ENCODE assay signal across 8 cellular contexts in the genomic region with DNA sequence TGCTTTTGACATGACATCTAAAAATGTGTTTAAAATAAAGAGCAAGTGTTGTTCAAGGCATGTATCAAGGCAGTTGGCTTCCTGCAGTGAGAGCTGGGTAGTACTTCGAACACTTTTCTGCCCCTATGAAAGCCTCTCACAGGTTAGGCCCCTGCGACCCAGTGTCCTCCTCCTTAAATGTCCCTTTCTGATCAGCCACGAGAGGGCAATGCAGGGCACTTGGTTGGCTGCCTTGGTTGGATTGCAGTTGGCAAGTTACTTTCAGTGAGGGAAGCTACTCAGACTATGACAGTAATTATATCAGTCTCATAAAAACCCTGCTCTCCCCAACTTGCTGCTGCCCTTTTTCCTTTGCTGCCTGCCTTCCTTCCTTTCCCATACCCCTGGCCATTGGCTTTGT.
DNase-seq lines count a peak whose midpoint lies in the region; ATAC-seq and TF ChIP-seq lines count a peak whose summit lies in the region.

No MANE protein-coding gene starts in this region.

- H3K36me3 ChIP-seq in tibial nerve: no peaks in the 10 kb centered on the region

- TF ChIP-seq POLR2A in tibial nerve (IDR thresholded peaks at IDR 0.05): no peak

- H3K27ac ChIP-seq in tibial nerve: peak overlapping the region; percentile 75 to 94 (median 86)

- H3K27me3 ChIP-seq in tibial nerve: no peaks in the 10 kb centered on the region

- peaks cover 0 to 52% (median 27%) of the 10 kb centered on the region in 4 donors for H3K4me1 ChIP-seq in tibial nerve

- no peaks in the 10 kb centered on the region for H3K9me3 ChIP-seq in tibial nerve

- 31 to 32% methylated on average over 3 of the region's 3 CpGs for WGBS in tibial nerve, 2 donors

- peak in 4 of 5 experiments; percentile 27 to 45 (median 36) for TF ChIP-seq CTCF in tibial nerve (IDR thresholded peaks at IDR 0.05)

- TF ChIP-seq EP300 in tibial nerve (IDR thresholded peaks at IDR 0.05): no peak

- H3K4me3 ChIP-seq in tibial nerve: no peak overlapping the region

- ATAC-seq in HG02798 (IDR thresholded peaks at IDR 0.05; ENCODE audit: poor library complexity, unreplicated experiment): peak; percentile 60
- no peak for ATAC-seq in GM21515 (IDR thresholded peaks at IDR 0.05; ENCODE audit: unreplicated experiment)

- DNase-seq in AG20443 (ENCODE audit: low spot score) (peak; percentile 51), NOMO-1 treated with dmso at 0.1 percent for 144 hours (lab: John Stamatoyannopoulos, UW; ENCODE audit: unreplicated experiment) (peak; percentile 30), globus pallidus (ENCODE audit: low spot score) (peak; percentile 64), tibial nerve (ENCODE audit: low spot score in 2 of 2) (peak in 1 of 2 donors; percentile 41), germinal center (ENCODE audit: low spot score) (no peak), SW 1271 (lab: John Stamatoyannopoulos, UW) (no peak)

Comparison
In these comparisons a context has a peak if more than half of its experiments do, and no peak if none do; other contexts are left out.
1. DNase-seq: peak in AG20443 (single experiment), NOMO-1 treated with dmso at 0.1 percent for 144 hours (single experiment) and globus pallidus (single experiment); none in germinal center (single experiment) and SW 1271 (0 of 2).